Comparison of ENCODE assay signal across 13 cellular contexts in the genomic region with DNA sequence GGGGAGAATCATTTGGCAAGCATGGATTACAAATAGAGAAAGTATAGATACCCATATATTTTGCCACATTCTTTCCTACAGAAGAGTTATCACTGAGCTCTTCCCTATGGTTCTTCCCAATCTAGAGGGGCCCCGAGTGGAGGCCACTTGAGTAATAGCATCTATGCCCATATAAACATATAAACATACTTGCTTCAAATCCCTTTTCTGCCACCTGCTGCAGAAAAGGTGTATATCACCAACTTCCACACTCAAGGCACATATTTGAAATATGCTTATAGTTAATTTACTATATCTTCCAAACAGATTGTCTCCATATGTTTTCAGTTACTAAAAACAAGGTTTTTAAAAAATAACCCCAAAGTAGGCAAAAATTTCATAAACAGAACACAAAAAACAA.
A peak's percentile ranks its signal among the peaks of the same experiment; 100 is the strongest.
DNase-seq lines count a peak whose midpoint lies in the region; ATAC-seq, FAIRE-seq and TF ChIP-seq lines count a peak whose summit lies in the region.
"Had no signal": no experiment of that assay in that cellular context is flagged by ENCODE, and none has a peak within 500 bp of the region (broad histone marks: within the 10 kb centered on the region; RNA-seq: fewer than 3 reads in every experiment).

No MANE protein-coding gene starts in this region.

- H3K4me2 ChIP-seq in GM12878 (ENCODE audit: control insufficient read depth, insufficient read depth) = no peak overlapping the region

- CTCF ChIA-PET in GM12878 (lab: Yijun Ruan, JAX) = interaction anchor here (0.6 to 1.7 kb wide), 4 partner anchors 19 to 543 kb away, joined by 3 to 5 read pairs (median 3); no protein-coding TSS in a partner anchor

- FAIRE-seq in GM12878 (lab: Jason Lieb, UNC) = no peak

- peak; percentile 39 for TF ChIP-seq CTCF in LNCaP clone FGC (IDR thresholded peaks at IDR 0.05; ENCODE audit: control insufficient read depth, extremely low read depth, insufficient read depth)
- TF ChIP-seq CTCF in GM12878 (IDR thresholded peaks at IDR 0.05 in 2 of 3, conservative IDR thresholded peaks at IDR 0.05 in 1 of 3; ENCODE audit: control insufficient read depth in 2 of 3, extremely low read depth in 1 of 3, insufficient read depth in 1 of 3, low read depth in 3 of 3, low read length in 3 of 3) = peak in 2 of 3 experiments; percentile 9 to 34; a peak in 1 of 6 replicates
- peak; percentile 15 for TF ChIP-seq CTCF in psoas muscle (IDR thresholded peaks at IDR 0.05)
- TF ChIP-seq CTCF in WERI-Rb-1 (IDR thresholded peaks at IDR 0.05; ENCODE audit: low read depth, low read length) = no peak

- SMC1A ChIA-PET in GM12878 (lab: Charles Lee; ENCODE audit: uncharacterized antibody, unreplicated experiment) = interaction anchor here (3.2 kb wide), 1 partner anchor 41 kb away, joined by 13 read pairs; no protein-coding TSS in a partner anchor

- ATAC-seq in activated T-cell treated with anti-CD3 and anti-CD28 coated beads, Interleukin-2, amount 50 U/mL, for 4 hours = no peak
- ATAC-seq in GM12878 (peak; percentile 53; the same call in 2 of the 3 replicates), psoas muscle (no peak)

- no peaks in the 10 kb centered on the region for H3K27me3 Mint-ChIP-seq in activated T-cell treated with anti-CD3 and anti-CD28 coated beads, Interleukin-2, amount 50 U/mL, for 4 hours (ENCODE audit: low read depth)
- H3K27me3 Mint-ChIP-seq: activated B cell treated with CpG ODN at 0.5 μM for 24 hours had no signal

- no peaks in the 10 kb centered on the region for H3K36me3 ChIP-seq in GM12878 (ENCODE audit: control insufficient read depth in 2 of 2, insufficient read depth in 2 of 2, low read length in 1 of 2)
- H3K36me3 ChIP-seq in psoas muscle (ENCODE audit: insufficient read depth in 1 of 2, low read depth in 1 of 2) = no peaks in the 10 kb centered on the region
- no peaks in the 10 kb centered on the region for H3K36me3 ChIP-seq in WERI-Rb-1

- no peak for TF ChIP-seq POLR2A in GM12878 (IDR thresholded peaks at IDR 0.05; ENCODE audit: low read depth, low read length)

- no peak overlapping the region for H2AFZ ChIP-seq in GM12878 (ENCODE audit: control insufficient read depth, low read depth, low read length)

- peaks cover 39% of the 10 kb centered on the region for H3K4me1 Mint-ChIP-seq in activated T-cell treated with anti-CD3 and anti-CD28 coated beads, Interleukin-2, amount 50 U/mL, for 4 hours (ENCODE audit: low read depth)
- H3K4me1 Mint-ChIP-seq: activated B cell treated with CpG ODN at 0.5 μM for 24 hours had no signal

- no peak overlapping the region for H3K4me3 ChIP-seq in LNCaP clone FGC (ENCODE audit: low read depth, low read length)
- no peak overlapping the region for H3K4me3 ChIP-seq in GM12878
- no peak overlapping the region for H3K4me3 ChIP-seq in psoas muscle
- no peak overlapping the region for H3K4me3 ChIP-seq in WERI-Rb-1 (ENCODE audit: low read depth, low read length)

- H3K27ac ChIP-seq in GM12878 (ENCODE audit: control insufficient read depth, insufficient read depth) = no peak overlapping the region
- H3K27ac ChIP-seq in psoas muscle = no peak overlapping the region
- H3K27ac ChIP-seq in WERI-Rb-1 = no peak overlapping the region

- H3K9ac ChIP-seq in GM12878 (ENCODE audit: control insufficient read depth, insufficient read depth, low read length) = no peak overlapping the region

- H3K4me1 ChIP-seq in GM12878 (ENCODE audit: control insufficient read depth, insufficient read depth, low read length) = no peaks in the 10 kb centered on the region
- H3K4me1 ChIP-seq in psoas muscle = no peaks in the 10 kb centered on the region

- H3K27me3 ChIP-seq in GM12878 (replicated peaks in 1 of 2; ENCODE audit: control insufficient read depth in 2 of 2, insufficient read depth in 2 of 2, low read length in 1 of 2) (peaks cover 0 to 2% of the 10 kb centered on the region in 2 experiments; a peak in 1 of 4 replicates), psoas muscle (ENCODE audit: insufficient read depth in 3 of 3, low read length in 2 of 3) (peaks cover 0 to 9% (median 0%) of the 10 kb centered on the region in 3 donors), WERI-Rb-1 (ENCODE audit: insufficient read depth, low read depth, severe bottlenecking) (no peaks in the 10 kb centered on the region)

- no peak for TF ChIP-seq EP300 in GM12878 (IDR thresholded peaks at IDR 0.05; ENCODE audit: borderline replicate concordance in 1 of 2, control insufficient read depth in 1 of 2, low read depth in 2 of 2, low read length in 2 of 2)

- peaks cover 32% of the 10 kb centered on the region for H3K36me3 Mint-ChIP-seq in activated T-cell treated with anti-CD3 and anti-CD28 coated beads, Interleukin-2, amount 50 U/mL, for 4 hours (ENCODE audit: insufficient read depth)
- H3K36me3 Mint-ChIP-seq: CD14-positive monocyte, IgD-negative memory B cell had no signal

- no peak for DNase-seq in activated T-cell treated with anti-CD3 and anti-CD28 coated beads, Interleukin-2, amount 50 U/mL, for 4 hours
- DNase-seq in activated T-cell treated with anti-CD3 and anti-CD28 coated beads, Interleukin-2, amount 50 U/mL, for 1 hour = no peak
- no peak for DNase-seq in LNCaP clone FGC (ENCODE audit: low read depth)
- DNase-seq in GM12878 (ENCODE audit: low read depth, low spot score) = no peak
- DNase-seq in psoas muscle = no peak
- DNase-seq in NOMO-1 treated with DMSO at 0.1 percent for 48 hours (lab: John Stamatoyannopoulos, UW; ENCODE audit: unreplicated experiment) = no peak
- no peak for DNase-seq in globus pallidus (ENCODE audit: low spot score)
- DNase-seq in WERI-Rb-1 = no peak
- DNase-seq: activated B cell treated with CpG ODN at 0.5 μM for 24 hours, caudate nucleus, NCI-H510A treated with DMSO at 0.1 percent for 48 hours had no signal

- peak overlapping the region; percentile 35 for H3K4me3 Mint-ChIP-seq in activated T-cell treated with anti-CD3 and anti-CD28 coated beads, Interleukin-2, amount 50 U/mL, for 4 hours
- H3K4me3 Mint-ChIP-seq: activated B cell treated with CpG ODN at 0.5 μM for 24 hours, CD14-positive monocyte, IgD-negative memory B cell had no signal

- H3K9me3 ChIP-seq in GM12878 (replicated peaks; ENCODE audit: control insufficient read depth, insufficient read depth, low read length) (no peaks in the 10 kb centered on the region; the same call in 2 of the 3 replicates), psoas muscle (peaks cover 5% of the 10 kb centered on the region), WERI-Rb-1 (ENCODE audit: severe bottlenecking) (no peaks in the 10 kb centered on the region)

- no peaks in the 10 kb centered on the region for H3K79me2 ChIP-seq in GM12878 (ENCODE audit: control insufficient read depth, insufficient read depth, low read length)

- in situ Hi-C loops in GM12878 (cut with MboI) = loop anchor here (10.0 kb wide), 1 partner anchor 329 kb away; no protein-coding TSS in a partner anchor

- BruUV-seq in GM12878 (replicated peaks; lab: Mats Ljungman, UMichigan) = no TSS peak

- POLR2A ChIA-PET in GM12878 (lab: Charles Lee) = no interaction called here

- 0% methylated on average over 1 of the region's 1 CpG for WGBS in GM12878 (ENCODE audit: insufficient coverage, insufficient replicate concordance, low lambda C conversion rate, missing lambda C conversion rate)
- WGBS in psoas muscle, 3 donors = 48 to 80% (median 69%) methylated on average over 1 of the region's 1 CpG

- no peaks in the 10 kb centered on the region for H3K9me3 Mint-ChIP-seq in activated T-cell treated with anti-CD3 and anti-CD28 coated beads, Interleukin-2, amount 50 U/mL, for 4 hours
- H3K9me3 Mint-ChIP-seq: activated B cell treated with CpG ODN at 0.5 μM for 24 hours, CD14-positive monocyte, IgD-negative memory B cell had no signal

- no peaks in the 10 kb centered on the region for H4K20me1 ChIP-seq in GM12878 (ENCODE audit: control insufficient read depth, insufficient read depth)

- peak; percentile 55 for TF ChIP-seq RAD21 in GM12878 (IDR thresholded peaks at IDR 0.05; ENCODE audit: insufficient read depth, low read depth, low read length)

- intact Hi-C loops in GM12878 (cut with micrococcal nuclease; ENCODE audit: unreplicated experiment) = loop anchor here (1.0 to 5.0 kb wide), 2 partner anchors 41 to 328 kb away; no protein-coding TSS in a partner anchor
- intact Hi-C loops in psoas muscle (cut with DNase I) = loop anchor here in 1 of 2 donors (10.0 kb wide), 1 partner anchor 329 kb away; no protein-coding TSS in a partner anchor

- RAD21 ChIA-PET in GM12878 (lab: Charles Lee; ENCODE audit: unreplicated experiment) = no interaction called here

TF ChIP-seq in GM12878, 131 proteins besides CTCF, POLR2A, EP300 and RAD21:
- TF ChIP-seq PML (IDR thresholded peaks at IDR 0.05; ENCODE audit: low read length) (no peak), JUNB (IDR thresholded peaks at IDR 0.05) (no peak), SMC3 (IDR thresholded peaks at IDR 0.05; ENCODE audit: borderline replicate concordance, low read length) (peak; percentile 40; the same call in 1 of the 2 replicates)
- TF ChIP-seq, protein P1, sequence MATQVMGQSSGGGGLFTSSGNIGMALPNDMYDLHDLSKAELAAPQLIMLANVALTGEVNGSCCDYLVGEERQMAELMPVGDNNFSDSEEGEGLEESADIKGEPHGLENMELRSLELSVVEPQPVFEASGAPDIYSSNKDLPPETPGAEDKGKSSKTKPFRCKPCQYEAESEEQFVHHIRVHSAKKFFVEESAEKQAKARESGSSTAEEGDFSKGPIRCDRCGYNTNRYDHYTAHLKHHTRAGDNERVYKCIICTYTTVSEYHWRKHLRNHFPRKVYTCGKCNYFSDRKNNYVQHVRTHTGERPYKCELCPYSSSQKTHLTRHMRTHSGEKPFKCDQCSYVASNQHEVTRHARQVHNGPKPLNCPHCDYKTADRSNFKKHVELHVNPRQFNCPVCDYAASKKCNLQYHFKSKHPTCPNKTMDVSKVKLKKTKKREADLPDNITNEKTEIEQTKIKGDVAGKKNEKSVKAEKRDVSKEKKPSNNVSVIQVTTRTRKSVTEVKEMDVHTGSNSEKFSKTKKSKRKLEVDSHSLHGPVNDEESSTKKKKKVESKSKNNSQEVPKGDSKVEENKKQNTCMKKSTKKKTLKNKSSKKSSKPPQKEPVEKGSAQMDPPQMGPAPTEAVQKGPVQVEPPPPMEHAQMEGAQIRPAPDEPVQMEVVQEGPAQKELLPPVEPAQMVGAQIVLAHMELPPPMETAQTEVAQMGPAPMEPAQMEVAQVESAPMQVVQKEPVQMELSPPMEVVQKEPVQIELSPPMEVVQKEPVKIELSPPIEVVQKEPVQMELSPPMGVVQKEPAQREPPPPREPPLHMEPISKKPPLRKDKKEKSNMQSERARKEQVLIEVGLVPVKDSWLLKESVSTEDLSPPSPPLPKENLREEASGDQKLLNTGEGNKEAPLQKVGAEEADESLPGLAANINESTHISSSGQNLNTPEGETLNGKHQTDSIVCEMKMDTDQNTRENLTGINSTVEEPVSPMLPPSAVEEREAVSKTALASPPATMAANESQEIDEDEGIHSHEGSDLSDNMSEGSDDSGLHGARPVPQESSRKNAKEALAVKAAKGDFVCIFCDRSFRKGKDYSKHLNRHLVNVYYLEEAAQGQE (IDR thresholded peaks at IDR 0.05; ENCODE audit: low read depth, low read length) = no peak
